ENCODE assay signal across 1 cellular context in the genomic region with DNA sequence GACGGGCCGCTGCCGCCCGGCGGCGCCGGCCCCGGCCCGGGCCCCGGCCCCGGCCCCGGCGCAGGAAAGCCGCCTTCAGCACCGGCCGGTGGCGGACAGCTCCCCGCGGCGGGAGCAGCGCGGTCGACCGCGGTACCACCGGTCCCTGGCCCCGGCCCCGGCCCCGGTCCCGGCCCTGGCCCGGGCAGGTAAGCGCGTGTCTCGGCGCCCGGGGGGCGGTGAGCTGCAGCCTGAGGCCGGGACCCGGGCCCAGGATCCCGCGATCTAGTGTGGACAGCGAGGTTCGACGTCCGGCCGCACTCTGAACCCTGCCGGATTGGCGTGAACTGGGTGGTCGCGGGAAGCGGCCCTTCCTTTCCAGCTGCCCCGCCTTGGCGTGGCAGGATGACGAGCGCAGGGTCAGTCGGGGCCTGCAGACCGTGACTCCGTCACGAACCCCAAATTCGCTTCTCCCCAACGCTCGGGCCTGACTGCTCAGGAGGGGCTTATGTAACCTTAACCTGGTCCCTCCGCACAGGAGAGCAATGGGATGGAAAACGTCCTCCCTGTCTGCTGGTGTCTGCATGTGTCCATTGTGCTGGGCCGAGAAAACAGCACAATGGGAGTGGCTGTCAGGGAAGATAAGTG.
TF ChIP-seq lines count a peak whose summit lies in the region.

No MANE protein-coding gene starts in this region.

TF ChIP-seq in HepG2, 621 proteins besides CTCF, POLR2A, EP300 and RAD21 (continued from another document and continues in another):
- TF ChIP-seq ZNF232 (CRISPR knock-in tag; IDR thresholded peaks at IDR 0.05; ENCODE audit: borderline replicate concordance), result peak; percentile 26; the same call in 1 of the 2 replicates
- no peak for TF ChIP-seq GATAD2A (CRISPR knock-in tag; IDR thresholded peaks at IDR 0.05)
- TF ChIP-seq MBNL3 (CRISPR knock-in tag; conservative IDR thresholded peaks at IDR 0.05), result no peak
- TF ChIP-seq MZF1 (CRISPR knock-in tag; IDR thresholded peaks at IDR 0.05; ENCODE audit: borderline replicate concordance), result no peak
- peak; percentile 53; the same call in 1 of the 2 replicates for TF ChIP-seq ZNF263 (CRISPR knock-in tag; IDR thresholded peaks at IDR 0.05)
- no peak for TF ChIP-seq TAF15 (IDR thresholded peaks at IDR 0.05; ENCODE audit: low read depth, low read length, poor library complexity, severe bottlenecking)
- TF ChIP-seq ATM (IDR thresholded peaks at IDR 0.05; ENCODE audit: borderline replicate concordance), result no peak
- TF ChIP-seq SP1 (IDR thresholded peaks at IDR 0.05), result no peak
- TF ChIP-seq SP1 (CRISPR knock-in tag; IDR thresholded peaks at IDR 0.05), result no peak; the same call in 1 of the 2 replicates
- no peak for TF ChIP-seq ZNF17 (CRISPR knock-in tag; IDR thresholded peaks at IDR 0.05)
- no peak for TF ChIP-seq MEIS1 (CRISPR knock-in tag; IDR thresholded peaks at IDR 0.05; ENCODE audit: borderline replicate concordance)
- TF ChIP-seq E2F2 (CRISPR knock-in tag; IDR thresholded peaks at IDR 0.05; ENCODE audit: borderline replicate concordance), result no peak
- no peak for TF ChIP-seq ZNF644 (CRISPR knock-in tag; IDR thresholded peaks at IDR 0.05; ENCODE audit: low read depth)
- no peak for TF ChIP-seq HNRNPH1 (optimal IDR thresholded peaks at IDR 0.05; ENCODE audit: low read depth, low read length)
- TF ChIP-seq ELF4 (CRISPR knock-in tag; IDR thresholded peaks at IDR 0.05; ENCODE audit: borderline replicate concordance), result no peak
- TF ChIP-seq ZNF777 (CRISPR knock-in tag; IDR thresholded peaks at IDR 0.05), result peak; percentile 72
- peak; percentile 60; the same call in 1 of the 2 replicates for TF ChIP-seq ZBTB25 (CRISPR knock-in tag; IDR thresholded peaks at IDR 0.05)
- TF ChIP-seq HIC2 (CRISPR knock-in tag; IDR thresholded peaks at IDR 0.05; ENCODE audit: low read depth), result no peak
- peak; percentile 82 for TF ChIP-seq SAFB2 (CRISPR knock-in tag; IDR thresholded peaks at IDR 0.05; ENCODE audit: borderline replicate concordance, low read depth)
- TF ChIP-seq, protein P1, sequence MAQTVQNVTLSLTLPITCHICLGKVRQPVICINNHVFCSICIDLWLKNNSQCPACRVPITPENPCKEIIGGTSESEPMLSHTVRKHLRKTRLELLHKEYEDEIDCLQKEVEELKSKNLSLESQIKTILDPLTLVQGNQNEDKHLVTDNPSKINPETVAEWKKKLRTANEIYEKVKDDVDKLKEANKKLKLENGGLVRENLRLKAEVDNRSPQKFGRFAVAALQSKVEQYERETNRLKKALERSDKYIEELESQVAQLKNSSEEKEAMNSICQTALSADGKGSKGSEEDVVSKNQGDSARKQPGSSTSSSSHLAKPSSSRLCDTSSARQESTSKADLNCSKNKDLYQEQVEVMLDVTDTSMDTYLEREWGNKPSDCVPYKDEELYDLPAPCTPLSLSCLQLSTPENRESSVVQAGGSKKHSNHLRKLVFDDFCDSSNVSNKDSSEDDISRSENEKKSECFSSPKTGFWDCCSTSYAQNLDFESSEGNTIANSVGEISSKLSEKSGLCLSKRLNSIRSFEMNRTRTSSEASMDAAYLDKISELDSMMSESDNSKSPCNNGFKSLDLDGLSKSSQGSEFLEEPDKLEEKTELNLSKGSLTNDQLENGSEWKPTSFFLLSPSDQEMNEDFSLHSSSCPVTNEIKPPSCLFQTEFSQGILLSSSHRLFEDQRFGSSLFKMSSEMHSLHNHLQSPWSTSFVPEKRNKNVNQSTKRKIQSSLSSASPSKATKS (CRISPR knock-in tag; IDR thresholded peaks at IDR 0.05), result no peak
- 0 out of 2 replicates have a peak, but pooled peaks have one; percentile 43 for TF ChIP-seq ZNF839 (CRISPR knock-in tag; IDR thresholded peaks at IDR 0.05; ENCODE audit: borderline replicate concordance)
- no peak for TF ChIP-seq ADNP (CRISPR knock-in tag; IDR thresholded peaks at IDR 0.05)
- no peak for TF ChIP-seq ZBTB39 (CRISPR knock-in tag; IDR thresholded peaks at IDR 0.05)
- TF ChIP-seq ZNF747 (CRISPR knock-in tag; IDR thresholded peaks at IDR 0.05; ENCODE audit: borderline replicate concordance), result no peak
- no peak for TF ChIP-seq MTA3 (CRISPR knock-in tag; IDR thresholded peaks at IDR 0.05)
- no peak for TF ChIP-seq TERF1 (CRISPR knock-in tag; IDR thresholded peaks at IDR 0.05)
- no peak for TF ChIP-seq GLMP (CRISPR knock-in tag; IDR thresholded peaks at IDR 0.05; ENCODE audit: borderline replicate concordance)
- TF ChIP-seq, protein P2, sequence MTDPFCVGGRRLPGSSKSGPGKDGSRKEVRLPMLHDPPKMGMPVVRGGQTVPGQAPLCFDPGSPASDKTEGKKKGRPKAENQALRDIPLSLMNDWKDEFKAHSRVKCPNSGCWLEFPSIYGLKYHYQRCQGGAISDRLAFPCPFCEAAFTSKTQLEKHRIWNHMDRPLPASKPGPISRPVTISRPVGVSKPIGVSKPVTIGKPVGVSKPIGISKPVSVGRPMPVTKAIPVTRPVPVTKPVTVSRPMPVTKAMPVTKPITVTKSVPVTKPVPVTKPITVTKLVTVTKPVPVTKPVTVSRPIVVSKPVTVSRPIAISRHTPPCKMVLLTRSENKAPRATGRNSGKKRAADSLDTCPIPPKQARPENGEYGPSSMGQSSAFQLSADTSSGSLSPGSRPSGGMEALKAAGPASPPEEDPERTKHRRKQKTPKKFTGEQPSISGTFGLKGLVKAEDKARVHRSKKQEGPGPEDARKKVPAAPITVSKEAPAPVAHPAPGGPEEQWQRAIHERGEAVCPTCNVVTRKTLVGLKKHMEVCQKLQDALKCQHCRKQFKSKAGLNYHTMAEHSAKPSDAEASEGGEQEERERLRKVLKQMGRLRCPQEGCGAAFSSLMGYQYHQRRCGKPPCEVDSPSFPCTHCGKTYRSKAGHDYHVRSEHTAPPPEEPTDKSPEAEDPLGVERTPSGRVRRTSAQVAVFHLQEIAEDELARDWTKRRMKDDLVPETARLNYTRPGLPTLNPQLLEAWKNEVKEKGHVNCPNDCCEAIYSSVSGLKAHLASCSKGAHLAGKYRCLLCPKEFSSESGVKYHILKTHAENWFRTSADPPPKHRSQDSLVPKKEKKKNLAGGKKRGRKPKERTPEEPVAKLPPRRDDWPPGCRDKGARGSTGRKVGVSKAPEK (CRISPR knock-in tag; IDR thresholded peaks at IDR 0.05; ENCODE audit: borderline replicate concordance), result no peak
- no peak for TF ChIP-seq SMC3 (IDR thresholded peaks at IDR 0.05; ENCODE audit: low read length)
- no peak for TF ChIP-seq NONO (IDR thresholded peaks at IDR 0.05)
- TF ChIP-seq NONO (CRISPR knock-in tag; conservative IDR thresholded peaks at IDR 0.05), result no peak
- TF ChIP-seq ZNF3 (CRISPR knock-in tag; IDR thresholded peaks at IDR 0.05), result no peak
- TF ChIP-seq ZNF205 (CRISPR knock-in tag; IDR thresholded peaks at IDR 0.05), result no peak
- no peak for TF ChIP-seq ZC3H4 (CRISPR knock-in tag; IDR thresholded peaks at IDR 0.05; ENCODE audit: borderline replicate concordance)
- TF ChIP-seq EHMT2 (IDR thresholded peaks at IDR 0.05; ENCODE audit: borderline replicate concordance, low read depth, low read length), result no peak
- no peak for TF ChIP-seq SNAPC5 (CRISPR knock-in tag; IDR thresholded peaks at IDR 0.05; ENCODE audit: borderline replicate concordance)
- no peak for TF ChIP-seq PRPF4 (IDR thresholded peaks at IDR 0.05; ENCODE audit: low read depth, low read length, poor library complexity, severe bottlenecking)
- TF ChIP-seq ZBTB14 (CRISPR knock-in tag; IDR thresholded peaks at IDR 0.05), result no peak
- 0 out of 2 replicates have a peak, but pooled peaks have one; percentile 56 for TF ChIP-seq TGIF2 (CRISPR knock-in tag; IDR thresholded peaks at IDR 0.05)
